ENCODE assay signal across 1 cellular context in the genomic region with DNA sequence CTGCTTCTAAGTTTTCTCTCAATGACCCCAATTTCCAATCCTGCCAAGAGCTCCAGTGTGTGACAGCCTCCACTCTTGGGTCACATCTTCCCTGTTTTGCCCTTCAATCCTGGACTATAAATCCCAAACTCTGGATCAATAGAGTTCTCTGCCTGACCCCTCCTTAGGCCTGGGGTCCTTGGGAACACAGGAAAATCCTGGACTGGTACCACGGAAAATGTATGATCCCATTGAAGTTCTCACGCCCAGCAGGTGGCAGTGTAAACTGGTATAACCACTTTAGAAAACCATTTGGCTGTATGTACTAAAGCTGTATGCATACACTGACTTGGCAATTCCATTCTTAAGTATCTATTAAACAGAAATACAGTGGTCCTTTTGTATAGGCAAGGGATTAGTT.
TF ChIP-seq lines count a peak whose summit lies in the region.

No MANE protein-coding gene starts in this region.

TF ChIP-seq in liver, 16 proteins besides CTCF, POLR2A, EP300 and RAD21 (continued from another document):
- TF ChIP-seq, protein P1, sequence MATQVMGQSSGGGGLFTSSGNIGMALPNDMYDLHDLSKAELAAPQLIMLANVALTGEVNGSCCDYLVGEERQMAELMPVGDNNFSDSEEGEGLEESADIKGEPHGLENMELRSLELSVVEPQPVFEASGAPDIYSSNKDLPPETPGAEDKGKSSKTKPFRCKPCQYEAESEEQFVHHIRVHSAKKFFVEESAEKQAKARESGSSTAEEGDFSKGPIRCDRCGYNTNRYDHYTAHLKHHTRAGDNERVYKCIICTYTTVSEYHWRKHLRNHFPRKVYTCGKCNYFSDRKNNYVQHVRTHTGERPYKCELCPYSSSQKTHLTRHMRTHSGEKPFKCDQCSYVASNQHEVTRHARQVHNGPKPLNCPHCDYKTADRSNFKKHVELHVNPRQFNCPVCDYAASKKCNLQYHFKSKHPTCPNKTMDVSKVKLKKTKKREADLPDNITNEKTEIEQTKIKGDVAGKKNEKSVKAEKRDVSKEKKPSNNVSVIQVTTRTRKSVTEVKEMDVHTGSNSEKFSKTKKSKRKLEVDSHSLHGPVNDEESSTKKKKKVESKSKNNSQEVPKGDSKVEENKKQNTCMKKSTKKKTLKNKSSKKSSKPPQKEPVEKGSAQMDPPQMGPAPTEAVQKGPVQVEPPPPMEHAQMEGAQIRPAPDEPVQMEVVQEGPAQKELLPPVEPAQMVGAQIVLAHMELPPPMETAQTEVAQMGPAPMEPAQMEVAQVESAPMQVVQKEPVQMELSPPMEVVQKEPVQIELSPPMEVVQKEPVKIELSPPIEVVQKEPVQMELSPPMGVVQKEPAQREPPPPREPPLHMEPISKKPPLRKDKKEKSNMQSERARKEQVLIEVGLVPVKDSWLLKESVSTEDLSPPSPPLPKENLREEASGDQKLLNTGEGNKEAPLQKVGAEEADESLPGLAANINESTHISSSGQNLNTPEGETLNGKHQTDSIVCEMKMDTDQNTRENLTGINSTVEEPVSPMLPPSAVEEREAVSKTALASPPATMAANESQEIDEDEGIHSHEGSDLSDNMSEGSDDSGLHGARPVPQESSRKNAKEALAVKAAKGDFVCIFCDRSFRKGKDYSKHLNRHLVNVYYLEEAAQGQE (IDR thresholded peaks at IDR 0.05) = no peak
- TF ChIP-seq HNF4G (IDR thresholded peaks at IDR 0.05) (no peak), JUND (IDR thresholded peaks at IDR 0.05) (no peak)
